In the genomic region with DNA sequence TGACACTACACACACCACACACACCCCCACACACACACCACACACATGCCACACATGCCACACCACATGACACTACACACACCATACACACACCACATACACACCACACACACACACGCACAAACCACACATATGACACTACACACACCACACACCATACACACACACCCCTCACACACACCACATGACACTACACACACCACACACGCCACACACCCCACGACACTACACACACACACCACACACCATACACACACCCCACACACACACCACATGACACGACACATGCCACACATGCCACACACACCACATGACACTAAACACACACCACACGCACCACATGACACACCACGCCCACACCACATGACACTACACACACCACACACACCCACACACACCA, we compare ENCODE assay signal across 1 cellular context.
TF ChIP-seq lines count a peak whose summit lies in the region.

No MANE protein-coding gene starts in this region.

TF ChIP-seq in IMR-90, 13 proteins besides CTCF, POLR2A, EP300 and RAD21:
- TF ChIP-seq SMC3 (IDR thresholded peaks at IDR 0.05; ENCODE audit: low read depth, low read length): no peak
- no peak for TF ChIP-seq RFX5 (IDR thresholded peaks at IDR 0.05; ENCODE audit: low read depth, low read length)
- TF ChIP-seq, protein P1, sequence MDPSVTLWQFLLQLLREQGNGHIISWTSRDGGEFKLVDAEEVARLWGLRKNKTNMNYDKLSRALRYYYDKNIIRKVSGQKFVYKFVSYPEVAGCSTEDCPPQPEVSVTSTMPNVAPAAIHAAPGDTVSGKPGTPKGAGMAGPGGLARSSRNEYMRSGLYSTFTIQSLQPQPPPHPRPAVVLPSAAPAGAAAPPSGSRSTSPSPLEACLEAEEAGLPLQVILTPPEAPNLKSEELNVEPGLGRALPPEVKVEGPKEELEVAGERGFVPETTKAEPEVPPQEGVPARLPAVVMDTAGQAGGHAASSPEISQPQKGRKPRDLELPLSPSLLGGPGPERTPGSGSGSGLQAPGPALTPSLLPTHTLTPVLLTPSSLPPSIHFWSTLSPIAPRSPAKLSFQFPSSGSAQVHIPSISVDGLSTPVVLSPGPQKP (IDR thresholded peaks at IDR 0.05; ENCODE audit: borderline replicate concordance, low read depth, low read length): no peak
- TF ChIP-seq MXI1 (IDR thresholded peaks at IDR 0.05; ENCODE audit: borderline replicate concordance, low read depth, low read length): no peak
- no peak for TF ChIP-seq MAZ (IDR thresholded peaks at IDR 0.05; ENCODE audit: borderline replicate concordance, low read depth, low read length)
- no peak for TF ChIP-seq CHD1 (IDR thresholded peaks at IDR 0.05; ENCODE audit: low read depth, low read length)
- no peak for TF ChIP-seq FOS (IDR thresholded peaks at IDR 0.05; ENCODE audit: low read depth, low read length)
- no peak for TF ChIP-seq CEBPB (IDR thresholded peaks at IDR 0.05; ENCODE audit: low read depth, low read length)
